19 cellular contexts compared by ENCODE assay signal in the genomic region with DNA sequence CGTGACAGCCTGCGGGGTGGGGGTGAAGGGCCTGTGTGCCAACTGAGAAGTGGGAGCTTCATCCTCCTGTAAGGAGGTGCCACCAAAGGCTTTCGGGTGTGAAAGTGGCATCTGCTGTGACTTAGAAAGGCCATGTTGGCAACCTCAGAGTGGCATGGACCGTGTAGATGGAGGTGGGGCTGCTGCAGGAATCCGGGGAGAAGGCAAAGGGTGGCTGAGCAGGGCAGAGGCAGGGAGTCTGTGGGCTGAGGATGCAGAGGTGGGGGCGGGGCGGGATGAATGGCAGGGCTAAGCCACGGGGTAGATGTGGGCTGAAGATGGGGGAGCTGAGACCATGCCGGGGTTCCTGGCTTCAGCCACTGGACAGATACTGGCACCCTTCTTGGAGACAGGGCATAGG. TPM values are rescaled to one million over a fixed set of nuclear protein-coding genes. Genes with fewer than 3 reads are reported as not detected.
DNase-seq lines count a peak whose midpoint lies in the region; ATAC-seq and TF ChIP-seq lines count a peak whose summit lies in the region.
"Had no signal": no experiment of that assay in that cellular context is flagged by ENCODE, and none has a peak within 500 bp of the region (broad histone marks: within the 10 kb centered on the region; RNA-seq: fewer than 3 reads in every experiment).

No MANE protein-coding gene starts in this region.

- CTCF ChIA-PET in activated naive CD4-positive, alpha-beta T cell treated with anti-CD3 and anti-CD28 coated beads for 36 hours (lab: Charles Lee): no interaction called here

- no peaks in the 10 kb centered on the region for H3K36me3 ChIP-seq in Loucy (ENCODE audit: insufficient read depth, low read length)
- H3K36me3 ChIP-seq: breast epithelium, neutrophil, thyroid gland had no signal

- H3K4me3 ChIP-seq in Loucy (ENCODE audit: low read length, poor library complexity, severe bottlenecking): no peak overlapping the region
- H3K4me3 ChIP-seq: breast epithelium, thyroid gland had no signal

- H3K27ac Mint-ChIP-seq in activated naive CD4-positive, alpha-beta T cell treated with anti-CD3 and anti-CD28 coated beads, Interleukin-2, amount 50 U/mL, for 72 hours: peak overlapping the region; percentile 58 to 86
- H3K27ac Mint-ChIP-seq in activated naive CD4-positive, alpha-beta T cell treated with anti-CD3 and anti-CD28 coated beads for 36 hours: no peak overlapping the region
- H3K27ac Mint-ChIP-seq in dendritic cell treated with granulocyte-macrophage colony-stimulating factor and Interleukin-4, amounts not matched to agents 40 ng/mL and 50 ng/mL, for 4 days: peak overlapping the region; percentile 38
- peak overlapping the region; percentile 26 for H3K27ac Mint-ChIP-seq in stimulated activated memory B cell treated with anti-CD40 and anti-IgM and Interleukin-4, amounts not matched to agents 10 μg/mL and 1 μg/mL and 100 μg/mL, for 72 hours

- H3K9me2 ChIP-seq in Loucy (replicated peaks; ENCODE audit: low read depth, low read length): no peaks in the 10 kb centered on the region

- H3K27me3 Mint-ChIP-seq in activated naive CD4-positive, alpha-beta T cell treated with anti-CD3 and anti-CD28 coated beads for 36 hours (ENCODE audit: low read depth): no peaks in the 10 kb centered on the region
- H3K27me3 Mint-ChIP-seq in dendritic cell treated with granulocyte-macrophage colony-stimulating factor and Interleukin-4, amounts not matched to agents 40 ng/mL and 50 ng/mL, for 4 days: peaks cover 32% of the 10 kb centered on the region
- H3K27me3 Mint-ChIP-seq in stimulated activated memory B cell treated with anti-CD40 and anti-IgM and Interleukin-4, amounts not matched to agents 10 μg/mL and 1 μg/mL and 100 μg/mL, for 72 hours: peaks cover 7% of the 10 kb centered on the region

- no peaks in the 10 kb centered on the region for H3K9me3 ChIP-seq in Loucy (ENCODE audit: insufficient read depth, low read depth, low read length)
- H3K9me3 ChIP-seq: breast epithelium, neutrophil, thyroid gland had no signal

- no peaks in the 10 kb centered on the region for H3K27me3 ChIP-seq in Loucy (ENCODE audit: insufficient read depth, low read length, poor library complexity, severe bottlenecking)
- H3K27me3 ChIP-seq: breast epithelium, neutrophil, thyroid gland had no signal

- H3F3A ChIP-seq in Loucy (ENCODE audit: low read depth): peaks cover 11% of the 10 kb centered on the region; the same call in 1 of the 2 replicates

- no peak for DNase-seq in activated naive CD4-positive, alpha-beta T cell treated with anti-CD3 and anti-CD28 coated beads, Interleukin-2, amount 50 U/mL, for 72 hours (ENCODE audit: low spot score in 2 of 2)
- DNase-seq in activated naive CD4-positive, alpha-beta T cell treated with anti-CD3 and anti-CD28 coated beads for 36 hours: no peak
- no peak for DNase-seq in NCI-H510A treated with DMSO at 0.1 percent for 48 hours (lab: John Stamatoyannopoulos, UW)
- DNase-seq: activated CD4-positive, CD25-positive, alpha-beta regulatory T cell; dermis blood vessel endothelial cell; foreskin melanocyte; left cardiac atrium; midbrain; NCI-H774; T-helper 9 cell; thyroid gland had no signal

- peak overlapping the region; percentile 84 for H3K9ac ChIP-seq in Loucy (ENCODE audit: low read depth, low read length, poor library complexity, severe bottlenecking)

- no peaks in the 10 kb centered on the region for H3K9me3 Mint-ChIP-seq in activated naive CD4-positive, alpha-beta T cell treated with anti-CD3 and anti-CD28 coated beads, Interleukin-2, amount 50 U/mL, for 72 hours
- no peaks in the 10 kb centered on the region for H3K9me3 Mint-ChIP-seq in activated naive CD4-positive, alpha-beta T cell treated with anti-CD3 and anti-CD28 coated beads for 36 hours
- H3K9me3 Mint-ChIP-seq in dendritic cell treated with granulocyte-macrophage colony-stimulating factor and Interleukin-4, amounts not matched to agents 40 ng/mL and 50 ng/mL, for 4 days: no peaks in the 10 kb centered on the region
- H3K9me3 Mint-ChIP-seq in stimulated activated memory B cell treated with anti-CD40 and anti-IgM and Interleukin-4, amounts not matched to agents 10 μg/mL and 1 μg/mL and 100 μg/mL, for 72 hours: no peaks in the 10 kb centered on the region

- peaks cover 57% of the 10 kb centered on the region for H3K4me1 Mint-ChIP-seq in activated naive CD4-positive, alpha-beta T cell treated with anti-CD3 and anti-CD28 coated beads for 36 hours (ENCODE audit: low read depth)
- H3K4me1 Mint-ChIP-seq in dendritic cell treated with granulocyte-macrophage colony-stimulating factor and Interleukin-4, amounts not matched to agents 40 ng/mL and 50 ng/mL, for 4 days (ENCODE audit: low read depth): peaks cover 24% of the 10 kb centered on the region
- H3K4me1 Mint-ChIP-seq in stimulated activated memory B cell treated with anti-CD40 and anti-IgM and Interleukin-4, amounts not matched to agents 10 μg/mL and 1 μg/mL and 100 μg/mL, for 72 hours: peaks cover 36% of the 10 kb centered on the region

- no peak overlapping the region for H2AFZ ChIP-seq in Loucy (ENCODE audit: low read length)

- intact Hi-C loops in activated naive CD4-positive, alpha-beta T cell treated with anti-CD3 and anti-CD28 coated beads for 36 hours (cut with micrococcal nuclease): no loop called here
- intact Hi-C loops in dendritic cell treated with granulocyte-macrophage colony-stimulating factor and Interleukin-4, amounts not matched to agents 40 ng/mL and 50 ng/mL, for 4 days (cut with micrococcal nuclease): no loop called here

- H3K4me2 ChIP-seq in Loucy (ENCODE audit: low read depth, low read length, poor library complexity, severe bottlenecking): peak overlapping the region; percentile 96

- no peaks in the 10 kb centered on the region for H3K36me3 Mint-ChIP-seq in activated naive CD4-positive, alpha-beta T cell treated with anti-CD3 and anti-CD28 coated beads, Interleukin-2, amount 50 U/mL, for 72 hours
- H3K36me3 Mint-ChIP-seq in activated naive CD4-positive, alpha-beta T cell treated with anti-CD3 and anti-CD28 coated beads for 36 hours (ENCODE audit: low read depth): no peaks in the 10 kb centered on the region
- no peaks in the 10 kb centered on the region for H3K36me3 Mint-ChIP-seq in dendritic cell treated with granulocyte-macrophage colony-stimulating factor and Interleukin-4, amounts not matched to agents 40 ng/mL and 50 ng/mL, for 4 days (ENCODE audit: low read depth)
- H3K36me3 Mint-ChIP-seq in stimulated activated memory B cell treated with anti-CD40 and anti-IgM and Interleukin-4, amounts not matched to agents 10 μg/mL and 1 μg/mL and 100 μg/mL, for 72 hours: no peaks in the 10 kb centered on the region

- no peaks in the 10 kb centered on the region for H4K20me1 ChIP-seq in Loucy (ENCODE audit: insufficient read depth, low read length, poor library complexity, severe bottlenecking)

- peaks cover 53% of the 10 kb centered on the region for H3K4me1 ChIP-seq in Loucy (ENCODE audit: insufficient read depth, low read length, poor library complexity, severe bottlenecking)

- TF ChIP-seq CTCF in Loucy (conservative IDR thresholded peaks at IDR 0.05; ENCODE audit: low read length): no peak

- ATAC-seq in activated naive CD4-positive, alpha-beta T cell treated with anti-CD3 and anti-CD28 coated beads, Interleukin-2, amount 50 U/mL, for 72 hours: no peak
- no peak for ATAC-seq in stimulated activated memory B cell treated with anti-CD40 and anti-IgM and Interleukin-4, amounts not matched to agents 10 μg/mL and 1 μg/mL and 100 μg/mL, for 72 hours
- ATAC-seq in GM18873 (IDR thresholded peaks at IDR 0.05; ENCODE audit: low FRiP score, unreplicated experiment): no peak
- no peak for ATAC-seq in HG02571 (IDR thresholded peaks at IDR 0.05; ENCODE audit: unreplicated experiment)
- ATAC-seq: left cardiac atrium had no signal

- peaks cover 10% of the 10 kb centered on the region; the same call in 1 of the 2 replicates for H3K79me2 ChIP-seq in Loucy (ENCODE audit: insufficient read depth, low read length)

- no peak overlapping the region for H3K4me3 Mint-ChIP-seq in activated naive CD4-positive, alpha-beta T cell treated with anti-CD3 and anti-CD28 coated beads for 36 hours
- no peak overlapping the region for H3K4me3 Mint-ChIP-seq in dendritic cell treated with granulocyte-macrophage colony-stimulating factor and Interleukin-4, amounts not matched to agents 40 ng/mL and 50 ng/mL, for 4 days
- H3K4me3 Mint-ChIP-seq in stimulated activated memory B cell treated with anti-CD40 and anti-IgM and Interleukin-4, amounts not matched to agents 10 μg/mL and 1 μg/mL and 100 μg/mL, for 72 hours: no peak overlapping the region

RNA-seq across cellular contexts. Expression of gene TOGARAM2, which starts 28.2 kb away (rescaled TPM):
- 1 to 10 TPM in 1 of 2 donors, under 1 TPM in 1; 0.36 to 4.3 TPM for total RNA-seq in activated naive CD4-positive, alpha-beta T cell treated with anti-CD3 and anti-CD28 coated beads, Interleukin-2, amount 50 U/mL, for 72 hours
- 1 to 10 TPM; 1.2 to 2.0 TPM for total RNA-seq in activated naive CD4-positive, alpha-beta T cell treated with anti-CD3 and anti-CD28 coated beads for 36 hours
- total RNA-seq: dermis blood vessel endothelial cell, epithelial cell of proximal tubule had no signal
